9 cellular contexts compared by ENCODE assay signal in genomic region chr17:65054602-65055001, GRCh38. TPM values are rescaled to one million over a fixed set of nuclear protein-coding genes. Genes with fewer than 3 reads are reported as not detected.
A peak's percentile ranks its signal among the peaks of the same experiment; 100 is the strongest.
DNase-seq lines count a peak whose midpoint lies in the region; ATAC-seq, FAIRE-seq and TF ChIP-seq lines count a peak whose summit lies in the region.
"Had no signal": no experiment of that assay in that cellular context is flagged by ENCODE, and none has a peak within 500 bp of the region (broad histone marks: within the 10 kb centered on the region; RNA-seq: fewer than 3 reads in every experiment).

No MANE protein-coding gene starts in this region.

- DNase-seq in AG10803 (ENCODE audit: low read depth) = no peak
- peak; percentile 35 for DNase-seq in bronchial epithelial cell (ENCODE audit: low read depth)
- DNase-seq in naive thymus-derived CD4-positive, alpha-beta T cell = no peak
- DNase-seq in cortex of kidney (lab: John Stamatoyannopoulos, UW) = no peak
- no peak for DNase-seq in hippocampal formation (lab: John Stamatoyannopoulos, UW)
- no peak for DNase-seq in DMS153 (lab: John Stamatoyannopoulos, UW)
- DNase-seq: occipital lobe had no signal

- no peaks in the 10 kb centered on the region for H3K36me3 Mint-ChIP-seq in IgD-negative memory B cell
- H3K36me3 Mint-ChIP-seq in naive thymus-derived CD4-positive, alpha-beta T cell = peaks cover 12 to 44% (median 18%) of the 10 kb centered on the region in 5 donors

- peak overlapping the region; percentile 74 to 99 (median 95) for H3K27ac Mint-ChIP-seq in IgD-negative memory B cell
- H3K27ac Mint-ChIP-seq in naive thymus-derived CD4-positive, alpha-beta T cell = peak overlapping the region; percentile 41 to 99 (median 96)

- peak overlapping the region; percentile 99 for H3K27ac ChIP-seq in naive thymus-derived CD4-positive, alpha-beta T cell (ENCODE audit: low read depth, low read length)

- peak overlapping the region; percentile 93 to 98 (median 96) for H3K4me3 Mint-ChIP-seq in IgD-negative memory B cell
- peak overlapping the region; percentile 89 to 99 (median 94) for H3K4me3 Mint-ChIP-seq in naive thymus-derived CD4-positive, alpha-beta T cell

- H3K4me3 ChIP-seq in AG10803 (ENCODE audit: low read length) = peak overlapping the region; percentile 80
- H3K4me3 ChIP-seq in bronchial epithelial cell (ENCODE audit: low read depth, low read length) = peak overlapping the region; percentile 92
- peak overlapping the region; percentile 18 for H3K4me3 ChIP-seq in naive thymus-derived CD4-positive, alpha-beta T cell (ENCODE audit: low read length)

- H3K27me3 Mint-ChIP-seq in IgD-negative memory B cell = no peaks in the 10 kb centered on the region
- peaks cover 0 to 4% (median 0%) of the 10 kb centered on the region in 5 donors for H3K27me3 Mint-ChIP-seq in naive thymus-derived CD4-positive, alpha-beta T cell

- peaks cover 20 to 24% of the 10 kb centered on the region in 2 donors for H3K4me1 ChIP-seq in naive thymus-derived CD4-positive, alpha-beta T cell (ENCODE audit: control insufficient read depth in 2 of 2, insufficient read depth in 2 of 2, low read length in 2 of 2)

- CTCF ChIA-PET in naive thymus-derived CD4-positive, alpha-beta T cell (lab: Charles Lee) = no interaction called here

- no peaks in the 10 kb centered on the region for H3K9me3 ChIP-seq in naive thymus-derived CD4-positive, alpha-beta T cell (ENCODE audit: control insufficient read depth in 2 of 3, low read length in 3 of 3)

- H3K27me3 ChIP-seq in bronchial epithelial cell (ENCODE audit: control insufficient read depth, insufficient read depth, low read length) = no peaks in the 10 kb centered on the region
- H3K27me3 ChIP-seq in naive thymus-derived CD4-positive, alpha-beta T cell (ENCODE audit: control insufficient read depth in 2 of 2, insufficient read depth in 2 of 2, low read length in 2 of 2) = no peaks in the 10 kb centered on the region

- peaks cover 2% of the 10 kb centered on the region for H3K36me3 ChIP-seq in bronchial epithelial cell (ENCODE audit: control insufficient read depth, insufficient read depth, low read length)
- H3K36me3 ChIP-seq in naive thymus-derived CD4-positive, alpha-beta T cell (ENCODE audit: control insufficient read depth in 2 of 3, insufficient read depth in 3 of 3, low read length in 3 of 3) = peaks cover 0 to 42% (median 7%) of the 10 kb centered on the region in 3 experiments

- H3K9me3 Mint-ChIP-seq in IgD-negative memory B cell = no peaks in the 10 kb centered on the region
- no peaks in the 10 kb centered on the region for H3K9me3 Mint-ChIP-seq in naive thymus-derived CD4-positive, alpha-beta T cell

- intact Hi-C loops in naive thymus-derived CD4-positive, alpha-beta T cell (cut with micrococcal nuclease) = loop anchor here (1.0 to 10.0 kb wide), 9 partner anchors 7 to 1248 kb away; partner anchors contain the start of genes AXIN2 (in 1 of the 2), CEP95 (in 1 of the 2), DDX5 (in 1 of the 2) and LRRC37A3 (in 1 of the 2)

- TF ChIP-seq CTCF in AG10803 (conservative IDR thresholded peaks at IDR 0.05; ENCODE audit: low read length) (no peak), bronchial epithelial cell (IDR thresholded peaks at IDR 0.05; ENCODE audit: insufficient read depth, low read length, severe bottlenecking) (no peak)

- no peak for ATAC-seq in naive thymus-derived CD4-positive, alpha-beta T cell
- no peak for ATAC-seq in HG02759 (IDR thresholded peaks at IDR 0.05; ENCODE audit: unreplicated experiment)

- H3K4me1 Mint-ChIP-seq in IgD-negative memory B cell = peaks cover 31 to 43% (median 42%) of the 10 kb centered on the region in 3 donors
- H3K4me1 Mint-ChIP-seq in naive thymus-derived CD4-positive, alpha-beta T cell = peaks cover 39 to 68% (median 57%) of the 10 kb centered on the region in 7 donors

- FAIRE-seq in bronchial epithelial cell (lab: Jason Lieb, UNC) = no peak

- POLR2A ChIA-PET in naive thymus-derived CD4-positive, alpha-beta T cell (lab: Charles Lee) = interaction anchor here (1.1 to 4.5 kb wide), 2 partner anchors 69 to 80 kb away, joined by 3 to 37 read pairs; no protein-coding TSS in a partner anchor

RNA-seq across cellular contexts. Expression of gene GNA13, which starts 1.9 kb away (rescaled TPM):
- 37.3 TPM for polyA plus RNA-seq in IgD-negative memory B cell
- 37.5 and 51.6 TPM in 2 replicates for total RNA-seq in bronchial epithelial cell
- total RNA-seq in naive thymus-derived CD4-positive, alpha-beta T cell = 100 to 1,000 TPM in 1 of 5 experiments, 10 to 100 TPM in 4; 74.1 to 102 (median 78.7) TPM
- 10 to 100 TPM; 29.8 to 30.2 TPM for polyA plus RNA-seq in naive thymus-derived CD4-positive, alpha-beta T cell

Comparison
In these comparisons a context has a peak if more than half of its experiments do, and no peak if none do; other contexts are left out.
1. H3K4me3 ChIP-seq: peak in every context shown above with its lines; median percentile 92 in bronchial epithelial cell; 80 in AG10803; 18 in naive thymus-derived CD4-positive, alpha-beta T cell.